8 cellular contexts compared by ENCODE assay signal in genomic region chr7:128453836-128454804, GRCh38. TPM values are rescaled to one million over a fixed set of nuclear protein-coding genes. Genes with fewer than 3 reads are reported as not detected.
DNase-seq lines count a peak whose midpoint lies in the region; ATAC-seq, FAIRE-seq and TF ChIP-seq lines count a peak whose summit lies in the region.

No MANE protein-coding gene starts in this region.

- no peaks in the 10 kb centered on the region for H3K9me3 Mint-ChIP-seq in activated CD4-positive, alpha-beta T cell treated with anti-CD3 and anti-CD28 coated beads, Interleukin-2, amount 10 ng/mL, durations not matched to agents 7 days and 5 days

- H3K36me3 ChIP-seq in HUES64 (ENCODE audit: insufficient read depth, low read length) (peaks cover 22% of the 10 kb centered on the region), kidney (ENCODE audit: control insufficient read depth in 1 of 2, insufficient read depth in 2 of 2, low read length in 2 of 2) (no peaks in the 10 kb centered on the region), small intestine (ENCODE audit: control insufficient read depth in 2 of 2, insufficient read depth in 2 of 2, low read length in 2 of 2) (no peaks in the 10 kb centered on the region)

- 17% methylated on average over 23 of the region's 23 CpGs for WGBS in HUES64
- WGBS in small intestine, 3 donors, result 9 to 33% (median 30%) methylated on average over 20 to 23 of the region's 23 CpGs

- H3K27me3 ChIP-seq in HUES64 (ENCODE audit: insufficient read depth, low read length) (no peaks in the 10 kb centered on the region), small intestine (ENCODE audit: control insufficient read depth in 2 of 2, insufficient read depth in 2 of 2, low read length in 2 of 2) (no peaks in the 10 kb centered on the region)

- POLR2A ChIA-PET in activated CD4-positive, alpha-beta T cell treated with anti-CD3 and anti-CD28 coated beads, Interleukin-2, amount 10 ng/mL, durations not matched to agents 7 days and 5 days (lab: Charles Lee), result no interaction called here

- H3K9me3 ChIP-seq in HUES64 (ENCODE audit: insufficient read depth, low read depth, low read length) (no peaks in the 10 kb centered on the region), kidney (ENCODE audit: control insufficient read depth in 1 of 2, low read length in 2 of 2) (no peaks in the 10 kb centered on the region), small intestine (ENCODE audit: control insufficient read depth, low read depth) (no peaks in the 10 kb centered on the region)

- ATAC-seq in GM19324 (IDR thresholded peaks at IDR 0.05; ENCODE audit: low FRiP score, unreplicated experiment) (no peak), HG03378 (IDR thresholded peaks at IDR 0.05; ENCODE audit: unreplicated experiment) (no peak)

- H3K9ac ChIP-seq in HUES64 (ENCODE audit: low read depth, low read length), result peak overlapping the region; percentile 8; the same call in 1 of the 2 replicates
- peak overlapping the region in 1 of 2 donors; percentile 62 for H3K9ac ChIP-seq in kidney (ENCODE audit: low read length in 2 of 2)

- H3K27me3 Mint-ChIP-seq in activated CD4-positive, alpha-beta T cell treated with anti-CD3 and anti-CD28 coated beads, Interleukin-2, amount 10 ng/mL, durations not matched to agents 7 days and 5 days, result peaks cover 10% of the 10 kb centered on the region

- TF ChIP-seq CTCF in kidney (IDR thresholded peaks at IDR 0.05; ENCODE audit: borderline replicate concordance, extremely low read depth, insufficient read depth), result no peak

- no peak overlapping the region for H3K4me3 Mint-ChIP-seq in activated CD4-positive, alpha-beta T cell treated with anti-CD3 and anti-CD28 coated beads, Interleukin-2, amount 10 ng/mL, durations not matched to agents 7 days and 5 days

- CTCF ChIA-PET in activated CD4-positive, alpha-beta T cell treated with anti-CD3 and anti-CD28 coated beads, Interleukin-2, amount 10 ng/mL, durations not matched to agents 7 days and 5 days (lab: Charles Lee), result interaction anchor here (1.2 to 4.8 kb wide), 8 partner anchors 7 to 92 kb away, joined by 3 to 46 read pairs (median 4); partner anchors contain the start of gene IMPDH1

- no peak overlapping the region for H3K27ac Mint-ChIP-seq in activated CD4-positive, alpha-beta T cell treated with anti-CD3 and anti-CD28 coated beads, Interleukin-2, amount 10 ng/mL, durations not matched to agents 7 days and 5 days

- peaks cover 29% of the 10 kb centered on the region for H3K4me1 ChIP-seq in HUES64 (ENCODE audit: insufficient read depth, low read length)
- peaks cover 9 to 17% of the 10 kb centered on the region in 2 donors for H3K4me1 ChIP-seq in kidney (ENCODE audit: control insufficient read depth in 1 of 2, insufficient read depth in 1 of 2, low read depth in 1 of 2, low read length in 2 of 2)
- H3K4me1 ChIP-seq in small intestine (ENCODE audit: control insufficient read depth in 2 of 2, insufficient read depth in 1 of 2, low read depth in 1 of 2, low read length in 1 of 2), result peaks cover 0 to 9% of the 10 kb centered on the region in 2 donors

- FAIRE-seq in kidney (lab: Jason Lieb, UNC) (no peak), small intestine (lab: Jason Lieb, UNC) (no peak)

- H3K27ac ChIP-seq in HUES64 (ENCODE audit: low read depth, low read length) (peak overlapping the region; percentile 61; the same call in 1 of the 2 replicates), kidney (ENCODE audit: low read depth in 2 of 2, low read length in 2 of 2) (peak overlapping the region; percentile 84 to 93), small intestine (ENCODE audit: low read depth in 1 of 2, low read length in 1 of 2) (peak overlapping the region; percentile 26 to 94)

- intact Hi-C loops in kidney (cut with DNase I), result no loop called here

- peaks cover 47% of the 10 kb centered on the region for H3K4me1 Mint-ChIP-seq in activated CD4-positive, alpha-beta T cell treated with anti-CD3 and anti-CD28 coated beads, Interleukin-2, amount 10 ng/mL, durations not matched to agents 7 days and 5 days

- H3K36me3 Mint-ChIP-seq in activated CD4-positive, alpha-beta T cell treated with anti-CD3 and anti-CD28 coated beads, Interleukin-2, amount 10 ng/mL, durations not matched to agents 7 days and 5 days (ENCODE audit: low read depth), result peaks cover 6% of the 10 kb centered on the region

- H3K4me3 ChIP-seq in HUES64 (ENCODE audit: low read length) (peak overlapping the region; percentile 44), kidney (ENCODE audit: low read length in 2 of 2) (peak overlapping the region in 1 of 2 donors; percentile 90), small intestine (ENCODE audit: low read depth in 1 of 2, low read length in 2 of 2) (peak overlapping the region in 1 of 2 donors; percentile 3)

- DNase-seq in brain pericyte (ENCODE audit: low read depth, low spot score) (peak; percentile 82), kidney (peak; percentile 94), small intestine (peak; percentile 67), NCI-H2196 (lab: John Stamatoyannopoulos, UW; ENCODE audit: unreplicated experiment) (no peak)
- no peak for DNase-seq in activated CD4-positive, alpha-beta T cell treated with anti-CD3 and anti-CD28 coated beads, Interleukin-2, amount 10 ng/mL, durations not matched to agents 7 days and 5 days

RNA-seq across cellular contexts. Expression of gene HILPDA, which starts 1.6 kb away (rescaled TPM):
- 33.1 TPM for polyA plus RNA-seq in HUES64 (2013, experiment 1 of 2)
- polyA plus RNA-seq in HUES64 (2013, experiment 2 of 2), result 32.6 TPM
- total RNA-seq in kidney, result 10.3 TPM
- polyA plus RNA-seq in kidney (ENCODE audit: insufficient read depth, low read depth, low replicate concordance), result 7.2 TPM
- 10 to 100 TPM in 1 of 3 donors, 1 to 10 TPM in 2; 1.8 to 14.3 (median 3.2) TPM for polyA plus RNA-seq in small intestine
- 10 to 100 TPM; 10.8 to 11.9 TPM for total RNA-seq in activated CD4-positive, alpha-beta T cell treated with anti-CD3 and anti-CD28 coated beads, Interleukin-2, amount 10 ng/mL, durations not matched to agents 7 days and 5 days

RNA-seq across cellular contexts. Expression of gene METTL2B, which starts 22.4 kb away (rescaled TPM):
- polyA plus RNA-seq in HUES64 (2013, experiment 1 of 2), result 24.0 TPM
- polyA plus RNA-seq in HUES64 (2013, experiment 2 of 2), result 25.1 TPM
- total RNA-seq in kidney, result 26.0 TPM
- polyA plus RNA-seq in kidney (ENCODE audit: insufficient read depth, low read depth, low replicate concordance) (11.8 TPM), small intestine (10 to 100 TPM in 1 of 3 donors, 1 to 10 TPM in 2; 7.4 to 14.4 (median 8.1) TPM)
- total RNA-seq in activated CD4-positive, alpha-beta T cell treated with anti-CD3 and anti-CD28 coated beads, Interleukin-2, amount 10 ng/mL, durations not matched to agents 7 days and 5 days, result 10 to 100 TPM; 24.7 to 27.3 TPM

RNA-seq across cellular contexts. Expression of gene IMPDH1, which starts 44.3 kb away (rescaled TPM):
- polyA plus RNA-seq in HUES64 (2013, experiment 1 of 2), result 26.2 TPM
- polyA plus RNA-seq in HUES64 (2013, experiment 2 of 2), result 27.6 TPM
- 40.3 TPM for total RNA-seq in kidney
- polyA plus RNA-seq in kidney (ENCODE audit: insufficient read depth, low read depth, low replicate concordance) (20.9 TPM), small intestine (10 to 100 TPM in 2 of 3 donors, 1 to 10 TPM in 1; 4.5 to 19.0 (median 11.3) TPM)
- total RNA-seq in activated CD4-positive, alpha-beta T cell treated with anti-CD3 and anti-CD28 coated beads, Interleukin-2, amount 10 ng/mL, durations not matched to agents 7 days and 5 days, result 10 to 100 TPM; 70.4 to 72.3 TPM

Comparison
In these comparisons a context has a peak if more than half of its experiments do, and no peak if none do; other contexts are left out.
1. DNase-seq: peak in brain pericyte (single experiment), kidney (single experiment) and small intestine (single experiment); none in NCI-H2196 (single experiment) and activated CD4-positive, alpha-beta T cell treated with anti-CD3 and anti-CD28 coated beads, Interleukin-2, amount 10 ng/mL, durations not matched to agents 7 days and 5 days (single experiment).
2. Peak in every context shown above with its lines, with median percentiles within 50 percentile points of each other: H3K27ac ChIP-seq.